ENCODE assay signal across 1 cellular context in genomic region chr19:1613808-1614570, GRCh38.
TF ChIP-seq lines count a peak whose summit lies in the region.

No MANE protein-coding gene starts in this region.

TF ChIP-seq in IMR-90, 13 proteins besides CTCF, POLR2A, EP300 and RAD21:
- TF ChIP-seq, protein P1, sequence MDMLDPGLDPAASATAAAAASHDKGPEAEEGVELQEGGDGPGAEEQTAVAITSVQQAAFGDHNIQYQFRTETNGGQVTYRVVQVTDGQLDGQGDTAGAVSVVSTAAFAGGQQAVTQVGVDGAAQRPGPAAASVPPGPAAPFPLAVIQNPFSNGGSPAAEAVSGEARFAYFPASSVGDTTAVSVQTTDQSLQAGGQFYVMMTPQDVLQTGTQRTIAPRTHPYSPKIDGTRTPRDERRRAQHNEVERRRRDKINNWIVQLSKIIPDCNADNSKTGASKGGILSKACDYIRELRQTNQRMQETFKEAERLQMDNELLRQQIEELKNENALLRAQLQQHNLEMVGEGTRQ (IDR thresholded peaks at IDR 0.05; ENCODE audit: low read depth, low read length): no peak
- no peak for TF ChIP-seq MAZ (IDR thresholded peaks at IDR 0.05; ENCODE audit: borderline replicate concordance, low read depth, low read length)
- TF ChIP-seq CHD1 (IDR thresholded peaks at IDR 0.05; ENCODE audit: low read depth, low read length): no peak
- TF ChIP-seq BHLHE40 (IDR thresholded peaks at IDR 0.05; ENCODE audit: low read depth, low read length): no peak
- no peak for TF ChIP-seq CEBPB (IDR thresholded peaks at IDR 0.05; ENCODE audit: low read depth, low read length)
- no peak for TF ChIP-seq NFE2L2 (IDR thresholded peaks at IDR 0.05; ENCODE audit: low read depth, low read length)
- TF ChIP-seq SMC3 (IDR thresholded peaks at IDR 0.05; ENCODE audit: low read depth, low read length): no peak
- no peak for TF ChIP-seq FOS (IDR thresholded peaks at IDR 0.05; ENCODE audit: low read depth, low read length)
- no peak for TF ChIP-seq RFX5 (IDR thresholded peaks at IDR 0.05; ENCODE audit: low read depth, low read length)
- TF ChIP-seq MAFK (IDR thresholded peaks at IDR 0.05; ENCODE audit: low read depth, low read length): no peak
- TF ChIP-seq, protein P2, sequence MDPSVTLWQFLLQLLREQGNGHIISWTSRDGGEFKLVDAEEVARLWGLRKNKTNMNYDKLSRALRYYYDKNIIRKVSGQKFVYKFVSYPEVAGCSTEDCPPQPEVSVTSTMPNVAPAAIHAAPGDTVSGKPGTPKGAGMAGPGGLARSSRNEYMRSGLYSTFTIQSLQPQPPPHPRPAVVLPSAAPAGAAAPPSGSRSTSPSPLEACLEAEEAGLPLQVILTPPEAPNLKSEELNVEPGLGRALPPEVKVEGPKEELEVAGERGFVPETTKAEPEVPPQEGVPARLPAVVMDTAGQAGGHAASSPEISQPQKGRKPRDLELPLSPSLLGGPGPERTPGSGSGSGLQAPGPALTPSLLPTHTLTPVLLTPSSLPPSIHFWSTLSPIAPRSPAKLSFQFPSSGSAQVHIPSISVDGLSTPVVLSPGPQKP (IDR thresholded peaks at IDR 0.05; ENCODE audit: borderline replicate concordance, low read depth, low read length): no peak
- TF ChIP-seq MXI1 (IDR thresholded peaks at IDR 0.05; ENCODE audit: borderline replicate concordance, low read depth, low read length): no peak
- no peak for TF ChIP-seq RCOR1 (IDR thresholded peaks at IDR 0.05; ENCODE audit: insufficient replicate concordance, low read length)
